In the genomic region with DNA sequence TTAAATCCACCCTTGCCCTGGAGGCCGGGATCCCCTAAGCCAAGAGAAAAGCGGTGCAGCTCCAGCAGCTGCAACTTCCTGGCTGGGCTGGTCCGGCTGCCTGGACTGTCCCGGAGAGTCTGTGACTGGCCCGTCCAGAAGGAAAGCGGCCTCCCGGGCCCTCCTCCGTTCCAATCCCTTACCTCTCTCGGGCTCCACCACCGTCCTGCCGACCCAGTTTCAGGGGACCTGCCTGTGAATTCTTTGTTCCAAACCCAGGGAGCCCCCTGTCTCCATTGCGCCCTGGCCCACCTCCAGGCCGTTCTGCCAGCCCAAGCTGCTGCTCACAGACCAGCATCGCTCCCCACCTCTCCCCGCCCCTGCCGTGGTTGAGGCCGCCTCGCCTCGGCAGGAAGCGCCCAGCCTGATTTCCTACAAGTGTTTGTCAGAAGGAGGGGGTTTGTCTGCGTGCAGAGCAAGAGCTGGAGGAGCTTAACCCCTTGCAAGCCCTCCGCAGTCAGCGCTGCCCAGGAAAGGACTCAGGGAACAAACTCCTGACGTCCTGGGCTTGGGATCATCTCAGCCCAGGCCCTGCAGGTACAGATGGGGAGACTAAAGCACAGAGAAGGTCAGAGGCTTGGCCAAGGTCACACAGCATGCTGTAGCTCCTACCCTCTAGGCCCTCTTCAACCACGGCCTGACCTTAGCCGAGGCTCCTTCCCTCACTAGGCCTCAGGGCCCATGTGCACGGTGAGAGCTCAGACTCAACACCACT, we compare ENCODE assay signal across 8 cellular contexts. TPM values are rescaled to one million over a fixed set of nuclear protein-coding genes. Genes with fewer than 3 reads are reported as not detected.
DNase-seq lines count a peak whose midpoint lies in the region; ATAC-seq lines count a peak whose summit lies in the region.

A gene with protein sequence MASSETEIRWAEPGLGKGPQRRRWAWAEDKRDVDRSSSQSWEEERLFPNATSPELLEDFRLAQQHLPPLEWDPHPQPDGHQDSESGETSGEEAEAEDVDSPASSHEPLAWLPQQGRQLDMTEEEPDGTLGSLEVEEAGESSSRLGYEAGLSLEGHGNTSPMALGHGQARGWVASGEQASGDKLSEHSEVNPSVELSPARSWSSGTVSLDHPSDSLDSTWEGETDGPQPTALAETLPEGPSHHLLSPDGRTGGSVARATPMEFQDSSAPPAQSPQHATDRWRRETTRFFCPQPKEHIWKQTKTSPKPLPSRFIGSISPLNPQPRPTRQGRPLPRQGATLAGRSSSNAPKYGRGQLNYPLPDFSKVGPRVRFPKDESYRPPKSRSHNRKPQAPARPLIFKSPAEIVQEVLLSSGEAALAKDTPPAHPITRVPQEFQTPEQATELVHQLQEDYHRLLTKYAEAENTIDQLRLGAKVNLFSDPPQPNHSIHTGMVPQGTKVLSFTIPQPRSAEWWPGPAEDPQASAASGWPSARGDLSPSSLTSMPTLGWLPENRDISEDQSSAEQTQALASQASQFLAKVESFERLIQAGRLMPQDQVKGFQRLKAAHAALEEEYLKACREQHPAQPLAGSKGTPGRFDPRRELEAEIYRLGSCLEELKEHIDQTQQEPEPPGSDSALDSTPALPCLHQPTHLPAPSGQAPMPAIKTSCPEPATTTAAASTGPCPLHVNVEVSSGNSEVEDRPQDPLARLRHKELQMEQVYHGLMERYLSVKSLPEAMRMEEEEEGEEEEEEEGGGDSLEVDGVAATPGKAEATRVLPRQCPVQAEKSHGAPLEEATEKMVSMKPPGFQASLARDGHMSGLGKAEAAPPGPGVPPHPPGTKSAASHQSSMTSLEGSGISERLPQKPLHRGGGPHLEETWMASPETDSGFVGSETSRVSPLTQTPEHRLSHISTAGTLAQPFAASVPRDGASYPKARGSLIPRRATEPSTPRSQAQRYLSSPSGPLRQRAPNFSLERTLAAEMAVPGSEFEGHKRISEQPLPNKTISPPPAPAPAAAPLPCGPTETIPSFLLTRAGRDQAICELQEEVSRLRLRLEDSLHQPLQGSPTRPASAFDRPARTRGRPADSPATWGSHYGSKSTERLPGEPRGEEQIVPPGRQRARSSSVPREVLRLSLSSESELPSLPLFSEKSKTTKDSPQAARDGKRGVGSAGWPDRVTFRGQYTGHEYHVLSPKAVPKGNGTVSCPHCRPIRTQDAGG (N-terminal part only) (minus strand): TSS at position 305 of the 754 bp plus-strand sequence. CDS start 6,649 bp downstream, outside the sequence.

- no peaks in the 10 kb centered on the region for H3K9me3 Mint-ChIP-seq in naive B cell

- H3K27me3 Mint-ChIP-seq in naive B cell = no peaks in the 10 kb centered on the region

- DNase-seq in CD1c-positive myeloid dendritic cell (ENCODE audit: extremely low spot score) = peak; percentile 75
- DNase-seq in NCI-H69 (lab: John Stamatoyannopoulos, UW) = peak; percentile 30
- peak; percentile 84 for DNase-seq in activated T-cell treated with anti-CD3 and anti-CD28 coated beads, Interleukin-2, amount 50 U/mL, for 1 hour
- DNase-seq in naive B cell = peak; percentile 75
- DNase-seq in stimulated activated CD8-positive, alpha-beta memory T cell treated with anti-CD3 and anti-CD28 coated beads, Interleukin-7, amount 100 ng/mL, for 48 hours (ENCODE audit: extremely low read depth in 1 of 2, low read depth in 1 of 2) = peak; percentile 73 to 77
- no peak for DNase-seq in NCI-H748 treated with DMSO at 0.1 percent for 48 hours (lab: John Stamatoyannopoulos, UW)

- H3K9me3 ChIP-seq in esophagus (ENCODE audit: control insufficient read depth in 2 of 2, insufficient read depth in 1 of 2, low read depth in 1 of 2, low read length in 1 of 2) = no peaks in the 10 kb centered on the region

- peaks cover 81 to 86% (median 86%) of the 10 kb centered on the region in 3 donors for H3K4me1 Mint-ChIP-seq in naive B cell

- H3K4me3 Mint-ChIP-seq in naive B cell = peak within 1 kb of the TSS; percentile 95 to 99 (median 97)

- ATAC-seq in GM21737 (IDR thresholded peaks at IDR 0.05; ENCODE audit: unreplicated experiment) (peak; percentile 24), naive B cell (ENCODE audit: low read depth in 2 of 2) (peak; percentile 32 to 37)

- 32 to 37% methylated on average over 27 of the region's 27 CpGs for WGBS in esophagus, 2 donors

- H3K36me3 ChIP-seq in esophagus (ENCODE audit: control insufficient read depth in 2 of 2, insufficient read depth in 2 of 2, low read length in 1 of 2) = peaks cover 0 to 2% of the 10 kb centered on the region in 2 donors

- peaks cover 4 to 12% of the 10 kb centered on the region in 2 donors for H3K4me1 ChIP-seq in esophagus (ENCODE audit: control insufficient read depth in 2 of 2, insufficient read depth in 2 of 2, low read length in 1 of 2)

- H3K36me3 Mint-ChIP-seq in naive B cell = peaks cover 8 to 13% of the 10 kb centered on the region in 2 donors

- H3K27me3 ChIP-seq in esophagus (ENCODE audit: control insufficient read depth in 1 of 2, insufficient read depth in 2 of 2, low read length in 2 of 2) = no peaks in the 10 kb centered on the region

- peak within 1 kb of the TSS; percentile 32 to 63 for H3K4me3 ChIP-seq in esophagus (ENCODE audit: low read depth in 1 of 2, low read length in 2 of 2)

- peak within 1 kb of the TSS; percentile 88 to 93 for H3K27ac ChIP-seq in esophagus (ENCODE audit: low read depth in 2 of 2, low read length in 1 of 2)

- H3K27ac Mint-ChIP-seq in naive B cell = peak within 1 kb of the TSS; percentile 79 to 99 (median 98)

RNA-seq across cellular contexts. Expression of the gene that starts here (rescaled TPM):
- polyA plus RNA-seq in esophagus (1 to 10 TPM; 5.8 to 8.3 TPM), naive B cell (ENCODE audit: low read depth in 6 of 6) (10 to 100 TPM in 5 of 6 donors, under 1 TPM in 1; 0.78 to 34.1 (median 13.7) TPM)
